In genomic region chr11:34492806-34493414, GRCh38 we compare ENCODE assay signal across 8 cellular contexts. TPM values are rescaled to one million over a fixed set of nuclear protein-coding genes. Genes with fewer than 3 reads are reported as not detected.
DNase-seq lines count a peak whose midpoint lies in the region; ATAC-seq and TF ChIP-seq lines count a peak whose summit lies in the region.

No MANE protein-coding gene starts in this region.

- no peaks in the 10 kb centered on the region for H3K36me3 Mint-ChIP-seq in activated naive CD4-positive, alpha-beta T cell treated with anti-CD3 and anti-CD28 coated beads for 36 hours (ENCODE audit: low read depth)

- H3K4me1 Mint-ChIP-seq in activated naive CD4-positive, alpha-beta T cell treated with anti-CD3 and anti-CD28 coated beads for 36 hours (ENCODE audit: low read depth), result no peaks in the 10 kb centered on the region

- H3K4me3 Mint-ChIP-seq in activated naive CD4-positive, alpha-beta T cell treated with anti-CD3 and anti-CD28 coated beads for 36 hours, result no peak overlapping the region

- whole genome bisulfite sequencing in heart right ventricle, 2 donors, result 41 to 42% methylated on average over 8 of the region's 8 CpGs

- CTCF ChIA-PET in activated naive CD4-positive, alpha-beta T cell treated with anti-CD3 and anti-CD28 coated beads for 36 hours (lab: Charles Lee), result interaction anchor here (0.6 to 2.8 kb wide), 16 partner anchors 9 to 1057 kb away, joined by 3 to 17 read pairs (median 4); partner anchors contain the start of gene ELF5

- no peak overlapping the region for H3K27ac ChIP-seq in heart right ventricle

- no peaks in the 10 kb centered on the region for H3K27me3 Mint-ChIP-seq in activated naive CD4-positive, alpha-beta T cell treated with anti-CD3 and anti-CD28 coated beads for 36 hours (ENCODE audit: low read depth)

- H3K27me3 ChIP-seq in NT2/D1 (ENCODE audit: insufficient read depth, insufficient read length) (no peaks in the 10 kb centered on the region), heart right ventricle (peaks cover 0 to 19% (median 7%) of the 10 kb centered on the region in 7 donors)

- TF ChIP-seq CTCF in heart right ventricle (IDR thresholded peaks at IDR 0.05) (peak; percentile 47 to 77 (median 70)), retinal pigment epithelial cell (conservative IDR thresholded peaks at IDR 0.05; ENCODE audit: low read depth, low read length) (peak; percentile 73)

- no peak overlapping the region for H3K27ac Mint-ChIP-seq in activated naive CD4-positive, alpha-beta T cell treated with anti-CD3 and anti-CD28 coated beads for 36 hours

- no peaks in the 10 kb centered on the region for H3K36me3 ChIP-seq in NT2/D1 (ENCODE audit: insufficient read depth, insufficient read length, low read length)
- no peaks in the 10 kb centered on the region for H3K36me3 ChIP-seq in heart right ventricle

- H3K9me3 ChIP-seq in NT2/D1 (ENCODE audit: insufficient read depth, low read length), result no peaks in the 10 kb centered on the region
- no peaks in the 10 kb centered on the region for H3K9me3 ChIP-seq in heart right ventricle

- intact Hi-C loops in activated naive CD4-positive, alpha-beta T cell treated with anti-CD3 and anti-CD28 coated beads for 36 hours (cut with micrococcal nuclease), result loop anchor here (1.0 to 10.0 kb wide), 5 partner anchors 54 to 638 kb away; partner anchors contain the start of gene CAT
- intact Hi-C loops in heart right ventricle (cut with DNase I), result loop anchor here (2.0 to 10.0 kb wide), 7 partner anchors 126 to 498 kb away; no protein-coding TSS in a partner anchor

- ATAC-seq in heart right ventricle (no peak), GM21529 (IDR thresholded peaks at IDR 0.05; ENCODE audit: unreplicated experiment) (no peak), GM21717 (IDR thresholded peaks at IDR 0.05; ENCODE audit: unreplicated experiment) (no peak)

- H3K4me3 ChIP-seq in NT2/D1 (ENCODE audit: insufficient read length, low read depth) (no peak overlapping the region), heart right ventricle (no peak overlapping the region), retinal pigment epithelial cell (ENCODE audit: low read length) (no peak overlapping the region)

- no peak overlapping the region for H3K9ac ChIP-seq in NT2/D1 (ENCODE audit: insufficient read length, low read depth)

- DNase-seq in DMS153 (lab: John Stamatoyannopoulos, UW) (peak; percentile 29), HuH-7 (ENCODE audit: low spot score) (peak; percentile 42), NT2/D1 (ENCODE audit: low read depth, low spot score) (peak; percentile 43), heart right ventricle (peak in 1 of 2 donors; percentile 41), retinal pigment epithelial cell (ENCODE audit: low read depth) (no peak)
- DNase-seq in activated naive CD4-positive, alpha-beta T cell treated with anti-CD3 and anti-CD28 coated beads for 36 hours, result peak; percentile 73

- H3K4me1 ChIP-seq in NT2/D1 (ENCODE audit: insufficient read depth, insufficient read length) (no peaks in the 10 kb centered on the region), heart right ventricle (no peaks in the 10 kb centered on the region)

- H3K9me3 Mint-ChIP-seq in activated naive CD4-positive, alpha-beta T cell treated with anti-CD3 and anti-CD28 coated beads for 36 hours, result no peaks in the 10 kb centered on the region

RNA-seq across cellular contexts. Expression of gene ELF5, which starts 20.7 kb away (rescaled TPM):
- not detected for total RNA-seq in activated naive CD4-positive, alpha-beta T cell treated with anti-CD3 and anti-CD28 coated beads for 36 hours
- total RNA-seq in heart right ventricle, result not detected
- polyA plus RNA-seq in heart right ventricle, result not detected

RNA-seq across cellular contexts. Expression of gene CAT, which starts 54.2 kb away (rescaled TPM):
- total RNA-seq in activated naive CD4-positive, alpha-beta T cell treated with anti-CD3 and anti-CD28 coated beads for 36 hours, result 10 to 100 TPM; 28.3 to 29.1 TPM
- 100 to 1,000 TPM in 4 of 10 donors, 10 to 100 TPM in 6; 45.5 to 134 (median 87.1) TPM for total RNA-seq in heart right ventricle
- polyA plus RNA-seq in heart right ventricle, result 10 to 100 TPM; 42.0 to 73.9 TPM
